ENCODE assay signal across 27 cellular contexts in the genomic region with DNA sequence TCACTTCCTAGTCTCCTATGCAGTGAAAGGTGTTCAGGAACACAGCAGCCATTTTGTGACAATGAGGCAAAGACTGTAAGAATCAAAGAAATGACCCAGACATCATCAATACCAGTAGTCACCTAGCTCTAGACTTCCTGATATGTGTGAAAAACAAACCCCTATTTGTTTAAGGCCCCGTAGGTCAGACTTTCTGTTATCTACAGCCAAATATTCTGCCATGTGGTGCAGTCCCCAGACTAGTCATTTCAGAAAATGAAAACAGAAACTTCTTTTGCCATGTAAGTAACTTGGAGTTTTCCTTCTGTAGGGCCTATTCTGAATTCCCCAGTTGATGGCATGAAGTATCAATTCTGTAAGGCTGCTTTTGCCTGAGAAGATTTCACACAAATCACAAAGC.
DNase-seq lines count a peak whose midpoint lies in the region; ATAC-seq, FAIRE-seq and TF ChIP-seq lines count a peak whose summit lies in the region.
"Had no signal": no experiment of that assay in that cellular context is flagged by ENCODE, and none has a peak within 500 bp of the region (broad histone marks: within the 10 kb centered on the region; RNA-seq: fewer than 3 reads in every experiment).

No MANE protein-coding gene starts in this region.

- H3K79me2 ChIP-seq in GM12878 (ENCODE audit: control insufficient read depth, insufficient read depth, low read length) (no peaks in the 10 kb centered on the region), osteoblast (ENCODE audit: insufficient read depth, low read length) (no peaks in the 10 kb centered on the region)

- in situ Hi-C loops in GM12878 (cut with MboI): no loop called here

- BruUV-seq in GM12878 (replicated peaks; lab: Mats Ljungman, UMichigan): no TSS peak

- FAIRE-seq in GM12878 (lab: Jason Lieb, UNC): peak; percentile 44
- FAIRE-seq: GM12891 had no signal

- H3K4me2 ChIP-seq in GM12878 (ENCODE audit: control insufficient read depth, insufficient read depth) (no peak overlapping the region), osteoblast (ENCODE audit: insufficient read depth, low read length) (no peak overlapping the region)
- H3K4me2 ChIP-seq: BLaER1, neural progenitor cell had no signal

- H3K9me3 ChIP-seq in GM12878 (replicated peaks; ENCODE audit: control insufficient read depth, insufficient read depth, low read length) (no peaks in the 10 kb centered on the region; the same call in 2 of the 3 replicates), osteoblast (ENCODE audit: low read depth, low read length) (no peaks in the 10 kb centered on the region)
- H3K9me3 ChIP-seq: BLaER1 had no signal

- CTCF ChIA-PET in GM12878 (lab: Yijun Ruan, JAX): no interaction called here

- no peak for TF ChIP-seq POLR2A in GM12878 (IDR thresholded peaks at IDR 0.05; ENCODE audit: low read depth, low read length)

- H3K27me3 ChIP-seq in GM12878 (replicated peaks in 1 of 2; ENCODE audit: control insufficient read depth in 2 of 2, insufficient read depth in 2 of 2, low read length in 1 of 2) (no peaks in the 10 kb centered on the region), osteoblast (ENCODE audit: insufficient read depth, low read length) (no peaks in the 10 kb centered on the region)
- H3K27me3 ChIP-seq: BLaER1, neural progenitor cell, tibial artery had no signal

- WGBS in GM12878 (ENCODE audit: insufficient coverage, insufficient replicate concordance, low lambda C conversion rate, missing lambda C conversion rate): 0% methylated on average over 1 of the region's 1 CpG

- H3K27ac ChIP-seq in GM12878 (ENCODE audit: control insufficient read depth, insufficient read depth) (no peak overlapping the region), osteoblast (ENCODE audit: low read depth, low read length) (no peak overlapping the region)
- H3K27ac ChIP-seq: BLaER1, foreskin keratinocyte, heart right ventricle, neural progenitor cell, tibial artery had no signal

- intact Hi-C loops in GM12878 (cut with micrococcal nuclease; ENCODE audit: unreplicated experiment): no loop called here

- no peak for TF ChIP-seq EP300 in GM12878 (IDR thresholded peaks at IDR 0.05; ENCODE audit: borderline replicate concordance in 1 of 2, control insufficient read depth in 1 of 2, low read depth in 2 of 2, low read length in 2 of 2)

- H3K4me3 ChIP-seq in GM12878: no peak overlapping the region
- H3K4me3 ChIP-seq in osteoblast (ENCODE audit: insufficient read depth, low read length): no peak overlapping the region
- H3K4me3 ChIP-seq: BLaER1, heart right ventricle, neural progenitor cell, tibial artery had no signal

- no peak for TF ChIP-seq CTCF in GM12878 (IDR thresholded peaks at IDR 0.05 in 2 of 3, conservative IDR thresholded peaks at IDR 0.05 in 1 of 3; ENCODE audit: control insufficient read depth in 2 of 3, extremely low read depth in 1 of 3, insufficient read depth in 1 of 3, low read depth in 3 of 3, low read length in 3 of 3)
- no peak for TF ChIP-seq CTCF in osteoblast (IDR thresholded peaks at IDR 0.05; ENCODE audit: extremely low read depth, low read depth, low read length)

- H2AFZ ChIP-seq in GM12878 (ENCODE audit: control insufficient read depth, low read depth, low read length) (no peak overlapping the region), osteoblast (ENCODE audit: low read length) (no peak overlapping the region)
- H2AFZ ChIP-seq: neural progenitor cell had no signal

- peak; percentile 12 for DNase-seq in GM12878 (ENCODE audit: low read depth, low spot score)
- DNase-seq in osteoblast (ENCODE audit: insufficient read length, low spot score, missing footprints): no peak
- no peak for DNase-seq in stimulated activated CD4-positive, alpha-beta T cell treated with anti-CD3 and anti-CD28 coated beads, Interleukin-2, amount 100 ng/mL, for 48 hours
- no peak for DNase-seq in NAMALWA (ENCODE audit: low spot score)
- DNase-seq: activated CD4-positive, alpha-beta T cell treated with anti-CD3 and anti-CD28 coated beads for 4 hours; activated T-cell treated with anti-CD3 and anti-CD28 coated beads, Interleukin-2, amount 50 U/mL, for 24 hours; COR-L47; DND-41; effector memory CD4-positive, alpha-beta T cell; foreskin keratinocyte; H7; heart right ventricle; IMR-90; mammary epithelial cell; NCI-H1092; NCI-H1930; OCI-M1; tibial artery had no signal

- H4K20me1 ChIP-seq in GM12878 (ENCODE audit: control insufficient read depth, insufficient read depth): no peaks in the 10 kb centered on the region
- H4K20me1 ChIP-seq in osteoblast (ENCODE audit: insufficient read depth, low read length): no peaks in the 10 kb centered on the region
- H4K20me1 ChIP-seq: BLaER1 had no signal

- H3K36me3 ChIP-seq in GM12878 (ENCODE audit: control insufficient read depth in 2 of 2, insufficient read depth in 2 of 2, low read length in 1 of 2) (no peaks in the 10 kb centered on the region), osteoblast (ENCODE audit: insufficient read depth, low read length) (no peaks in the 10 kb centered on the region)
- H3K36me3 ChIP-seq: BLaER1, heart right ventricle, neural progenitor cell, tibial artery had no signal

- no peak overlapping the region for H3K9ac ChIP-seq in GM12878 (ENCODE audit: control insufficient read depth, insufficient read depth, low read length)
- H3K9ac ChIP-seq: BLaER1, neural progenitor cell had no signal

- no peaks in the 10 kb centered on the region for H3K4me1 ChIP-seq in GM12878 (ENCODE audit: control insufficient read depth, insufficient read depth, low read length)
- no peaks in the 10 kb centered on the region for H3K4me1 ChIP-seq in osteoblast (ENCODE audit: insufficient read depth, low read length)
- H3K4me1 ChIP-seq: BLaER1, foreskin keratinocyte, heart right ventricle, neural progenitor cell, tibial artery had no signal

- ATAC-seq in GM18858 (IDR thresholded peaks at IDR 0.05; ENCODE audit: unreplicated experiment) (peak; percentile 71), GM21529 (IDR thresholded peaks at IDR 0.05; ENCODE audit: unreplicated experiment) (peak; percentile 62), HG02973 (IDR thresholded peaks at IDR 0.05; ENCODE audit: unreplicated experiment) (peak; percentile 89), GM12878 (peak; percentile 65), HG03139 (IDR thresholded peaks at IDR 0.05; ENCODE audit: unreplicated experiment) (no peak)
- ATAC-seq: foreskin keratinocyte, heart right ventricle, Right ventricle myocardium inferior, sciatic nerve had no signal

- SMC1A ChIA-PET in GM12878 (lab: Charles Lee; ENCODE audit: uncharacterized antibody, unreplicated experiment): no interaction called here

- RAD21 ChIA-PET in GM12878 (lab: Charles Lee; ENCODE audit: unreplicated experiment): no interaction called here

- POLR2A ChIA-PET in GM12878 (lab: Charles Lee): no interaction called here

- no peak for TF ChIP-seq RAD21 in GM12878 (IDR thresholded peaks at IDR 0.05; ENCODE audit: insufficient read depth, low read depth, low read length)

TF ChIP-seq in GM12878, 131 proteins besides CTCF, POLR2A, EP300 and RAD21:
- TF ChIP-seq IKZF2 (IDR thresholded peaks at IDR 0.05) (peak in 1 of 2 experiments; percentile 36; a peak in 2 of 4 replicates), JUNB (IDR thresholded peaks at IDR 0.05) (peak; percentile 18; the same call in 1 of the 2 replicates), IKZF1 (conservative IDR thresholded peaks at IDR 0.05) (0 out of 2 replicates have a peak, but pooled peaks have one; percentile 17)
- TF ChIP-seq, protein P1, sequence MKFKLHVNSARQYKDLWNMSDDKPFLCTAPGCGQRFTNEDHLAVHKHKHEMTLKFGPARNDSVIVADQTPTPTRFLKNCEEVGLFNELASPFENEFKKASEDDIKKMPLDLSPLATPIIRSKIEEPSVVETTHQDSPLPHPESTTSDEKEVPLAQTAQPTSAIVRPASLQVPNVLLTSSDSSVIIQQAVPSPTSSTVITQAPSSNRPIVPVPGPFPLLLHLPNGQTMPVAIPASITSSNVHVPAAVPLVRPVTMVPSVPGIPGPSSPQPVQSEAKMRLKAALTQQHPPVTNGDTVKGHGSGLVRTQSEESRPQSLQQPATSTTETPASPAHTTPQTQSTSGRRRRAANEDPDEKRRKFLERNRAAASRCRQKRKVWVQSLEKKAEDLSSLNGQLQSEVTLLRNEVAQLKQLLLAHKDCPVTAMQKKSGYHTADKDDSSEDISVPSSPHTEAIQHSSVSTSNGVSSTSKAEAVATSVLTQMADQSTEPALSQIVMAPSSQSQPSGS (IDR thresholded peaks at IDR 0.05; ENCODE audit: low read length): no peak
